Comparison of ENCODE assay signal across 21 cellular contexts in genomic region chr3:2714856-2715255, GRCh38.
A peak's percentile ranks its signal among the peaks of the same experiment; 100 is the strongest.
DNase-seq lines count a peak whose midpoint lies in the region; ATAC-seq and TF ChIP-seq lines count a peak whose summit lies in the region.
"Had no signal": no experiment of that assay in that cellular context is flagged by ENCODE, and none has a peak within 500 bp of the region (broad histone marks: within the 10 kb centered on the region; RNA-seq: fewer than 3 reads in every experiment).

No MANE protein-coding gene starts in this region.

- H3K27me3 Mint-ChIP-seq in activated CD8-positive, alpha-beta T cell treated with anti-CD3 and anti-CD28 coated beads for 36 hours, result no peaks in the 10 kb centered on the region
- H3K27me3 Mint-ChIP-seq: activated naive CD8-positive, alpha-beta T cell treated with anti-CD3 and anti-CD28 coated beads, Interleukin-2, amount 50 U/mL, for 24 hours; CD8-positive, alpha-beta memory T cell; stimulated activated naive CD8-positive, alpha-beta T cell treated with anti-CD3 and anti-CD28 coated beads, Interleukin-15, amount 100 ng/mL, for 72 hours had no signal

- H3K4me3 ChIP-seq in Loucy (ENCODE audit: low read length, poor library complexity, severe bottlenecking), result no peak overlapping the region
- peak overlapping the region; percentile 44 for H3K4me3 ChIP-seq in OCI-LY3 (ENCODE audit: low read length)
- no peak overlapping the region for H3K4me3 ChIP-seq in vagina
- H3K4me3 ChIP-seq in gastroesophageal sphincter, result no peak overlapping the region

- peak overlapping the region; percentile 36 for H3K4me2 ChIP-seq in Loucy (ENCODE audit: low read depth, low read length, poor library complexity, severe bottlenecking)
- peak overlapping the region; percentile 68 for H3K4me2 ChIP-seq in OCI-LY3 (ENCODE audit: low read length)

- H3K36me3 ChIP-seq in Loucy (ENCODE audit: insufficient read depth, low read length), result no peaks in the 10 kb centered on the region
- no peaks in the 10 kb centered on the region for H3K36me3 ChIP-seq in OCI-LY3 (replicated peaks; ENCODE audit: low read depth, low read length)
- H3K36me3 ChIP-seq in vagina, result no peaks in the 10 kb centered on the region
- no peaks in the 10 kb centered on the region for H3K36me3 ChIP-seq in gastroesophageal sphincter

- H3K36me3 Mint-ChIP-seq in activated CD8-positive, alpha-beta T cell treated with anti-CD3 and anti-CD28 coated beads for 36 hours (ENCODE audit: low read depth), result no peaks in the 10 kb centered on the region
- H3K36me3 Mint-ChIP-seq: CD8-positive, alpha-beta memory T cell; natural killer cell had no signal

- 81 to 95% methylated on average over 4 of the region's 4 CpGs for WGBS in gastroesophageal sphincter (ENCODE audit: low coverage in 1 of 2), 2 donors

- H3K79me2 ChIP-seq in Loucy (ENCODE audit: insufficient read depth, low read length) (no peaks in the 10 kb centered on the region), OCI-LY3 (ENCODE audit: low read length) (no peaks in the 10 kb centered on the region)

- no peak for TF ChIP-seq EP300 in gastroesophageal sphincter (IDR thresholded peaks at IDR 0.05)

- no peaks in the 10 kb centered on the region for H3K9me3 Mint-ChIP-seq in activated CD8-positive, alpha-beta T cell treated with anti-CD3 and anti-CD28 coated beads for 36 hours
- H3K9me3 Mint-ChIP-seq: activated naive CD8-positive, alpha-beta T cell treated with anti-CD3 and anti-CD28 coated beads, Interleukin-2, amount 50 U/mL, for 24 hours; CD8-positive, alpha-beta memory T cell; stimulated activated naive CD8-positive, alpha-beta T cell treated with anti-CD3 and anti-CD28 coated beads, Interleukin-15, amount 100 ng/mL, for 72 hours had no signal

- CTCF ChIA-PET in GM10248 (lab: Yijun Ruan, JAX), result interaction anchor here (0.8 to 1.9 kb wide), 2 partner anchors 23 to 58 kb away, joined by 3 to 5 read pairs; no protein-coding TSS in a partner anchor
- CTCF ChIA-PET in activated CD8-positive, alpha-beta T cell treated with anti-CD3 and anti-CD28 coated beads for 36 hours (lab: Charles Lee), result interaction anchor here (1.1 to 1.3 kb wide), 2 partner anchors 11 to 22 kb away, joined by 4 read pairs; no protein-coding TSS in a partner anchor

- DNase-seq in GM10248 (ENCODE audit: extremely low spot score) (peak; percentile 10), vagina (ENCODE audit: extremely low spot score in 2 of 2) (no peak), NCI-H1417 treated with DMSO at 0.1 percent for 48 hours (lab: John Stamatoyannopoulos, UW) (no peak)
- DNase-seq in activated CD8-positive, alpha-beta T cell treated with anti-CD3 and anti-CD28 coated beads for 36 hours, result no peak
- DNase-seq: activated CD4-positive, alpha-beta T cell treated with anti-CD3 and anti-CD28 coated beads for 1 hour; activated naive CD8-positive, alpha-beta T cell treated with anti-CD3 and anti-CD28 coated beads, Interleukin-2, amount 50 U/mL, for 24 hours; CD8-positive, alpha-beta memory T cell; foreskin keratinocyte; natural killer cell; NCI-H187; NCI-H526 treated with DMSO at 0.1 percent for 48 hours; stimulated activated CD4-positive, alpha-beta T cell treated with anti-CD3 and anti-CD28 coated beads, Interleukin-1b, Interleukin-23, amount 100 ng/mL, for 48 hours; stimulated activated naive CD8-positive, alpha-beta T cell treated with anti-CD3 and anti-CD28 coated beads, Interleukin-15, amount 100 ng/mL, for 72 hours; T-helper 9 cell; trophoblast cell had no signal

- TF ChIP-seq CTCF in GM10248 (IDR thresholded peaks at IDR 0.05; ENCODE audit: control extremely low read depth, extremely low read depth, low read depth, missing control alignments) (no peak), Loucy (conservative IDR thresholded peaks at IDR 0.05; ENCODE audit: low read length) (no peak), OCI-LY3 (IDR thresholded peaks at IDR 0.05; ENCODE audit: low read depth, low read length) (no peak), vagina (IDR thresholded peaks at IDR 0.05) (no peak), gastroesophageal sphincter (IDR thresholded peaks at IDR 0.05) (no peak)
- TF ChIP-seq CTCF in activated CD8-positive, alpha-beta T cell treated with anti-CD3 and anti-CD28 coated beads for 36 hours (IDR thresholded peaks at IDR 0.05), result no peak

- no peak overlapping the region for H3K9ac ChIP-seq in Loucy (ENCODE audit: low read depth, low read length, poor library complexity, severe bottlenecking)
- H3K9ac ChIP-seq in OCI-LY3 (ENCODE audit: low read length), result peak overlapping the region; percentile 45; the same call in 1 of the 2 replicates

- H3K4me1 Mint-ChIP-seq in activated CD8-positive, alpha-beta T cell treated with anti-CD3 and anti-CD28 coated beads for 36 hours (ENCODE audit: low read depth), result no peaks in the 10 kb centered on the region
- H3K4me1 Mint-ChIP-seq: activated naive CD8-positive, alpha-beta T cell treated with anti-CD3 and anti-CD28 coated beads, Interleukin-2, amount 50 U/mL, for 24 hours; CD8-positive, alpha-beta memory T cell; natural killer cell; stimulated activated naive CD8-positive, alpha-beta T cell treated with anti-CD3 and anti-CD28 coated beads, Interleukin-15, amount 100 ng/mL, for 72 hours had no signal

- peak overlapping the region; percentile 76 for H3K27ac ChIP-seq in OCI-LY3 (ENCODE audit: low read length)
- H3K27ac ChIP-seq in vagina, result no peak overlapping the region
- H3K27ac ChIP-seq in gastroesophageal sphincter, result no peak overlapping the region
- H3K27ac ChIP-seq: epithelial cell of prostate, foreskin keratinocyte had no signal

- H3K4me3 Mint-ChIP-seq in activated CD8-positive, alpha-beta T cell treated with anti-CD3 and anti-CD28 coated beads for 36 hours, result no peak overlapping the region
- H3K4me3 Mint-ChIP-seq: activated naive CD8-positive, alpha-beta T cell treated with anti-CD3 and anti-CD28 coated beads, Interleukin-2, amount 50 U/mL, for 24 hours; CD8-positive, alpha-beta memory T cell; natural killer cell; stimulated activated naive CD8-positive, alpha-beta T cell treated with anti-CD3 and anti-CD28 coated beads, Interleukin-15, amount 100 ng/mL, for 72 hours had no signal

- H3F3A ChIP-seq in Loucy (ENCODE audit: low read depth), result no peaks in the 10 kb centered on the region

- H4K20me1 ChIP-seq in Loucy (ENCODE audit: insufficient read depth, low read length, poor library complexity, severe bottlenecking) (no peaks in the 10 kb centered on the region), OCI-LY3 (ENCODE audit: insufficient read depth, low read length) (no peaks in the 10 kb centered on the region)

- H3K9me3 ChIP-seq in Loucy (ENCODE audit: insufficient read depth, low read depth, low read length) (no peaks in the 10 kb centered on the region), OCI-LY3 (ENCODE audit: insufficient read depth, low read length) (no peaks in the 10 kb centered on the region), vagina (no peaks in the 10 kb centered on the region), gastroesophageal sphincter (no peaks in the 10 kb centered on the region)

- no peaks in the 10 kb centered on the region for H3K9me2 ChIP-seq in Loucy (replicated peaks; ENCODE audit: low read depth, low read length)

- no peak for TF ChIP-seq POLR2A in vagina (IDR thresholded peaks at IDR 0.05)
- TF ChIP-seq POLR2A in gastroesophageal sphincter (IDR thresholded peaks at IDR 0.05), result no peak

- no peak overlapping the region for H3K27ac Mint-ChIP-seq in activated CD8-positive, alpha-beta T cell treated with anti-CD3 and anti-CD28 coated beads for 36 hours
- H3K27ac Mint-ChIP-seq: activated naive CD8-positive, alpha-beta T cell treated with anti-CD3 and anti-CD28 coated beads, Interleukin-2, amount 50 U/mL, for 24 hours; CD8-positive, alpha-beta memory T cell; natural killer cell; stimulated activated naive CD8-positive, alpha-beta T cell treated with anti-CD3 and anti-CD28 coated beads, Interleukin-15, amount 100 ng/mL, for 72 hours had no signal

- intact Hi-C loops in vagina (cut with DNase I), result no loop called here
- intact Hi-C loops in activated CD8-positive, alpha-beta T cell treated with anti-CD3 and anti-CD28 coated beads for 36 hours (cut with micrococcal nuclease), result no loop called here

- ATAC-seq in GM19395 (IDR thresholded peaks at IDR 0.05; ENCODE audit: unreplicated experiment), result peak; percentile 63
- no peak for ATAC-seq in gastroesophageal sphincter
- no peak for ATAC-seq in activated CD8-positive, alpha-beta T cell treated with anti-CD3 and anti-CD28 coated beads for 36 hours
- ATAC-seq: activated naive CD8-positive, alpha-beta T cell treated with anti-CD3 and anti-CD28 coated beads, Interleukin-2, amount 50 U/mL, for 24 hours; foreskin keratinocyte; natural killer cell; Panc1; stimulated activated naive CD8-positive, alpha-beta T cell treated with anti-CD3 and anti-CD28 coated beads, Interleukin-15, amount 100 ng/mL, for 72 hours had no signal

- POLR2A ChIA-PET in GM10248 (lab: Yijun Ruan, JAX), result no interaction called here
- POLR2A ChIA-PET in activated CD8-positive, alpha-beta T cell treated with anti-CD3 and anti-CD28 coated beads for 36 hours (lab: Charles Lee), result no interaction called here

- H2AFZ ChIP-seq in Loucy (ENCODE audit: low read length) (peak overlapping the region; percentile 43; the same call in 1 of the 2 replicates), OCI-LY3 (ENCODE audit: low read depth, low read length) (no peak overlapping the region)

- no peaks in the 10 kb centered on the region for H3K27me3 ChIP-seq in Loucy (ENCODE audit: insufficient read depth, low read length, poor library complexity, severe bottlenecking)
- H3K27me3 ChIP-seq in OCI-LY3 (ENCODE audit: low read depth, low read length), result no peaks in the 10 kb centered on the region
- no peaks in the 10 kb centered on the region for H3K27me3 ChIP-seq in vagina
- no peaks in the 10 kb centered on the region for H3K27me3 ChIP-seq in gastroesophageal sphincter
- H3K27me3 ChIP-seq: foreskin keratinocyte had no signal

- H3K4me1 ChIP-seq in Loucy (ENCODE audit: insufficient read depth, low read length, poor library complexity, severe bottlenecking) (peaks cover 15% of the 10 kb centered on the region), OCI-LY3 (ENCODE audit: low read length) (peaks cover 28% of the 10 kb centered on the region), vagina (no peaks in the 10 kb centered on the region), gastroesophageal sphincter (no peaks in the 10 kb centered on the region)
- H3K4me1 ChIP-seq: foreskin keratinocyte had no signal
